Comparison of ENCODE assay signal across 9 cellular contexts in the genomic region with DNA sequence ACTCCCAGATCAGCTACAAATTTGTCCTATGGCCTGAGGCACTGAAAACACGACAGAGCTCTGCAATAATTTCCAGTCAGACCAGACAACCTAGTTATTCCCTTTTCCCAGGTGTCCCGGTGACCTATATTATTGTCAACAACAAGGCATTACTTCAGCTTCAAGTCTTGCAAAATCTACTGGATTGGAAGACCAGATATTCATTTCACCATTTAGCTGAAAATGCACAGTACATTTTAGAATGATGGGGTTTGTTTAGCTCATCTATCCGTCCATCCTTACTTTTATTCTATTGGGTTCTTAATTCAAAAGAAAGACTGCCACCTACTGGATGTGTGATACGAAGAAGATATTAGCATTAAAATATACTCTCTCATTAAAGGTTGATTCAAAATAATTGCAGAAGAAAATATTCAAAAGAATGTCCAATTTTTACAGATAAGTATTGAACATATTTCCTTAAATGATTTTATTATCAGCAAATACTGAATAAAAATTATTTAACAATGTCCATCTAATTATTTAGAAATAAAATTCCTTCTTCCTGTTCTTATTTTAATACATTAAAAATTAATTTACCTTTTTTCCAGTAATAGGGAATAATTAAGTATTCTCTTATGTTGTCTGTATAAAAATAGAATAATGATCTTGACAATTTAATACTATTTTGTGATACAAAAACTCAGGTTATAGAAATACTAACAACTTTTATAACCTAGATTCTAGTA.
DNase-seq lines count a peak whose midpoint lies in the region; TF ChIP-seq lines count a peak whose summit lies in the region.
"Had no signal": no experiment of that assay in that cellular context is flagged by ENCODE, and none has a peak within 500 bp of the region (broad histone marks: within the 10 kb centered on the region; RNA-seq: fewer than 3 reads in every experiment).

No MANE protein-coding gene starts in this region.

- H3K4me1 Mint-ChIP-seq in neural crest cell: peaks cover 31% of the 10 kb centered on the region
- H3K4me1 Mint-ChIP-seq in activated T-cell treated with anti-CD3 and anti-CD28 coated beads, Interleukin-2, amount 50 U/mL, for 24 hours (ENCODE audit: low read depth): no peaks in the 10 kb centered on the region
- H3K4me1 Mint-ChIP-seq: B cell had no signal

- no peak overlapping the region for H3K4me3 Mint-ChIP-seq in neural crest cell
- H3K4me3 Mint-ChIP-seq in activated T-cell treated with anti-CD3 and anti-CD28 coated beads, Interleukin-2, amount 50 U/mL, for 24 hours: no peak overlapping the region
- H3K4me3 Mint-ChIP-seq: B cell had no signal

- peaks cover 4% of the 10 kb centered on the region for H3K36me3 Mint-ChIP-seq in neural crest cell (ENCODE audit: low read depth)
- no peaks in the 10 kb centered on the region for H3K36me3 Mint-ChIP-seq in activated T-cell treated with anti-CD3 and anti-CD28 coated beads, Interleukin-2, amount 50 U/mL, for 24 hours (ENCODE audit: low read depth)

- no peak overlapping the region for H3K27ac Mint-ChIP-seq in neural crest cell (ENCODE audit: unreplicated experiment)
- no peak overlapping the region for H3K27ac Mint-ChIP-seq in activated T-cell treated with anti-CD3 and anti-CD28 coated beads, Interleukin-2, amount 50 U/mL, for 24 hours
- H3K27ac Mint-ChIP-seq: B cell had no signal

- DNase-seq in DMS 273 (lab: John Stamatoyannopoulos, UW; ENCODE audit: unreplicated experiment) (peak; percentile 51), DMS 273 treated with DMSO at 0.1 percent for 48 hours (lab: John Stamatoyannopoulos, UW) (no peak), NCI-H2196 treated with DMSO at 0.1 percent for 48 hours (lab: John Stamatoyannopoulos, UW; ENCODE audit: unreplicated experiment) (peak; percentile 9), cardiac fibroblast (ENCODE audit: low read depth in 2 of 2) (peak; percentile 63 to 65), neural crest cell (ENCODE audit: low read depth, low spot score) (no peak), 8988T (no peak)
- DNase-seq in activated CD4-positive, alpha-beta T cell treated with anti-CD3 and anti-CD28 coated beads for 1 hour: no peak
- DNase-seq in activated T-cell treated with anti-CD3 and anti-CD28 coated beads, Interleukin-2, amount 50 U/mL, for 24 hours: no peak

- peak; percentile 37 for TF ChIP-seq CTCF in cardiac fibroblast (IDR thresholded peaks at IDR 0.05; ENCODE audit: low read depth, low read length)
- peak; percentile 74 for TF ChIP-seq CTCF in neural crest cell (conservative IDR thresholded peaks at IDR 0.05)

- H3K4me3 ChIP-seq in cardiac fibroblast (replicated peaks in 1 of 2; ENCODE audit: low read depth in 2 of 2, low read length in 2 of 2): no peak overlapping the region

- peaks cover 2% of the 10 kb centered on the region for H3K9me3 Mint-ChIP-seq in neural crest cell
- H3K9me3 Mint-ChIP-seq in activated T-cell treated with anti-CD3 and anti-CD28 coated beads, Interleukin-2, amount 50 U/mL, for 24 hours: no peaks in the 10 kb centered on the region

- no peaks in the 10 kb centered on the region for H3K27me3 Mint-ChIP-seq in neural crest cell (ENCODE audit: low read depth)
- no peaks in the 10 kb centered on the region for H3K27me3 Mint-ChIP-seq in activated T-cell treated with anti-CD3 and anti-CD28 coated beads, Interleukin-2, amount 50 U/mL, for 24 hours

Comparison
In these comparisons a context has a peak if more than half of its experiments do, and no peak if none do; other contexts are left out.
1. DNase-seq: peak in DMS 273 (single experiment), NCI-H2196 treated with DMSO at 0.1 percent for 48 hours (single experiment) and cardiac fibroblast (2 of 2); none in DMS 273 treated with DMSO at 0.1 percent for 48 hours (single experiment), neural crest cell (single experiment), activated CD4-positive, alpha-beta T cell treated with anti-CD3 and anti-CD28 coated beads for 1 hour (single experiment), 8988T (single experiment) and activated T-cell treated with anti-CD3 and anti-CD28 coated beads, Interleukin-2, amount 50 U/mL, for 24 hours (single experiment).